In genomic region chr2:74536166-74536950, GRCh38 we compare ENCODE assay signal across 1 cellular context.
TF ChIP-seq lines count a peak whose summit lies in the region.

No MANE protein-coding gene starts in this region.

TF ChIP-seq in GM23338, 12 proteins besides CTCF, POLR2A, EP300 and RAD21 (continued from another document):
- TF ChIP-seq ZNF462 (CRISPR knock-in tag; IDR thresholded peaks at IDR 0.05) (no peak), JUNB (IDR thresholded peaks at IDR 0.05; ENCODE audit: unreplicated experiment) (no peak)
TF ChIP-seq in GM23338: peak in this region for 0.
